ENCODE assay signal across 16 cellular contexts in genomic region chr2:73626232-73626631, GRCh38. TPM values are rescaled to one million over a fixed set of nuclear protein-coding genes. Genes with fewer than 3 reads are reported as not detected.
"Had no signal": no experiment of that assay in that cellular context is flagged by ENCODE, and none has a peak within 500 bp of the region (broad histone marks: within the 10 kb centered on the region; RNA-seq: fewer than 3 reads in every experiment).

No MANE protein-coding gene starts in this region.

RNA-seq across cellular contexts. Expression of gene NAT8, which starts 16.0 kb away (rescaled TPM):
- total RNA-seq: esophagus mucosa; glomerular endothelial cell; kidney epithelial cell; left cardiac atrium; left lung; lower leg skin; lung microvascular endothelial cell; mesothelial cell of epicardium; natural killer cell treated with Interleukin-12 subunit alpha and Interleukin-12 subunit beta and Interleukin-15 and Interleukin-18, amount 100 ng/mL, for 72 hours; osteocyte; prostate gland; right atrium auricular region; sciatic nerve; smooth muscle cell; testis; urinary bladder had no signal
- polyA plus RNA-seq: smooth muscle cell, urinary bladder had no signal
